8 cellular contexts compared by ENCODE assay signal in the genomic region with DNA sequence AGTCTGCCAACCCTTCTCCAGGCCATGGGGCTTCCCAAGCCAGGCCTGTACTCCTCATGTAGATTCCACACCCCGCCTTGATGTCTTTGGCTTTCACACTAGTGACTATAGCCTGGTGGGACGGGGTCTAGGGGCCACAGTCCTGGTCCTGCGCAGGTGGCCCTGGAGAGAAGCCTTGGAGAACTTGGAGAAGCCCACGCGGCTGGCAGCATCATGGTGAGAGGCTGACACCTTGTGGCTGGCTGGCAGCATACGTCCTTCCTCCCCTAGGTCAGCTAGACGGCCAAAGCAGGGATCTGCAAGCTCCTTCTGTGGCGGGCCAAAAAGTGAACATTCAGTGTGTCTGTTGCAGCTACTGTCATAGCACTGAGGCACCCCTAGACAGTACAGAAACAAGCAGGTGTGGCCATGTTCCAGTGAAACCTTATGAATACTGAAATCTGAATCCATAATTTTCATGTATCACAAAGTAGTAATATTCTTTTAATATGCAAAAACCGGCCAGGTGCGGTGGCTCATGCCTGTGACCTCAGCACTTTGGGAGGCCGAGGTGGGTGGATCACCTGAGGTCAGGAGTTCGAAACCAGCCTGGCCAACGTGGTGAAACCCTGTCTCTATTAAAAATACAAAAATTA. TPM values are rescaled to one million over a fixed set of nuclear protein-coding genes. Genes with fewer than 3 reads are reported as not detected.
DNase-seq lines count a peak whose midpoint lies in the region; ATAC-seq and TF ChIP-seq lines count a peak whose summit lies in the region.

No MANE protein-coding gene starts in this region.

- peak; percentile 92 to 96 for TF ChIP-seq CTCF in brain (conservative IDR thresholded peaks at IDR 0.05)

- DNase-seq in DMS 273 (lab: John Stamatoyannopoulos, UW; ENCODE audit: unreplicated experiment) (peak; percentile 80), DMS 273 treated with DMSO at 0.1 percent for 48 hours (lab: John Stamatoyannopoulos, UW) (no peak), NCI-H128 (lab: John Stamatoyannopoulos, UW; ENCODE audit: unreplicated experiment) (peak; percentile 12), T-helper 2 cell (peak in 3 of 5 experiments; percentile 30 to 74 (median 30)), iPS-NIHi11 (ENCODE audit: low spot score) (peak; percentile 85)
- peak; percentile 30 to 42 (median 39) for DNase-seq in stimulated activated CD4-positive, alpha-beta T cell treated with anti-CD3 and anti-CD28 coated beads, Interleukin-12 subunit alpha, Interleukin-12 subunit beta, amount 100 ng/mL, for 48 hours (ENCODE audit: low read depth in 2 of 3, low spot score in 1 of 3)

- no peaks in the 10 kb centered on the region for H3K36me3 Mint-ChIP-seq in brain

- peak overlapping the region in 1 of 5 experiments; percentile 69 for H3K27ac Mint-ChIP-seq in brain

- peaks cover 15% of the 10 kb centered on the region for H3K27me3 Mint-ChIP-seq in brain

- peak overlapping the region in 1 of 5 experiments; percentile 6 for H3K4me3 Mint-ChIP-seq in brain

- peaks cover 0 to 3% (median 0%) of the 10 kb centered on the region in 5 experiments for H3K9me3 Mint-ChIP-seq in brain

- ATAC-seq in HG03521 (IDR thresholded peaks at IDR 0.05; ENCODE audit: unreplicated experiment) = no peak

- H3K4me1 Mint-ChIP-seq in brain = peaks cover 41% of the 10 kb centered on the region

RNA-seq across cellular contexts. Expression of gene FAM83F, which starts 42.0 kb away (rescaled TPM):
- 10.8 TPM for polyA plus RNA-seq in brain (ENCODE audit: insufficient read depth, low read depth, low replicate concordance)
